Comparison of ENCODE assay signal across 16 cellular contexts in genomic region chr1:108880850-108881249, GRCh38. TPM values are rescaled to one million over a fixed set of nuclear protein-coding genes. Genes with fewer than 3 reads are reported as not detected.
A peak's percentile ranks its signal among the peaks of the same experiment; 100 is the strongest.
DNase-seq lines count a peak whose midpoint lies in the region; ATAC-seq and TF ChIP-seq lines count a peak whose summit lies in the region.
"Had no signal": no experiment of that assay in that cellular context is flagged by ENCODE, and none has a peak within 500 bp of the region (broad histone marks: within the 10 kb centered on the region; RNA-seq: fewer than 3 reads in every experiment).

No MANE protein-coding gene starts in this region.

- in situ Hi-C loops in G401 (cut with HindIII; ENCODE audit: low sequenced_read_pairs): no loop called here

- no peak overlapping the region for H3K4me3 Mint-ChIP-seq in stimulated activated memory B cell treated with anti-CD40 and anti-IgM and Interleukin-4, amounts not matched to agents 10 μg/mL and 1 μg/mL and 100 μg/mL, for 72 hours
- H3K4me3 Mint-ChIP-seq: activated CD8-positive, alpha-beta T cell treated with anti-CD3 and anti-CD28 coated beads, Interleukin-2, amount 10 ng/mL, durations not matched to agents 7 days and 5 days; activated naive CD8-positive, alpha-beta T cell treated with anti-CD3 and anti-CD28 coated beads, Interleukin-2, amount 10 ng/mL, durations not matched to agents 7 days and 5 days; B cell; central memory CD8-positive, alpha-beta T cell; nephron progenitor cell had no signal

- no peak for TF ChIP-seq CTCF in PC-3 (conservative IDR thresholded peaks at IDR 0.05; ENCODE audit: low read depth, low read length)
- no peak for TF ChIP-seq CTCF in neutrophil (IDR thresholded peaks at IDR 0.05)

- intact Hi-C loops in PC-3 (cut with micrococcal nuclease) (no loop called here), posterior vena cava (cut with DNase I) (no loop called here)

- no peaks in the 10 kb centered on the region for H3K9me2 ChIP-seq in PC-3 (replicated peaks; ENCODE audit: low read length)

- H3F3A ChIP-seq in PC-3 (ENCODE audit: low read length, unreplicated experiment): no peaks in the 10 kb centered on the region

- H3K4me1 Mint-ChIP-seq in stimulated activated memory B cell treated with anti-CD40 and anti-IgM and Interleukin-4, amounts not matched to agents 10 μg/mL and 1 μg/mL and 100 μg/mL, for 72 hours: peaks cover 14% of the 10 kb centered on the region

- no peaks in the 10 kb centered on the region for H3K9me3 Mint-ChIP-seq in stimulated activated memory B cell treated with anti-CD40 and anti-IgM and Interleukin-4, amounts not matched to agents 10 μg/mL and 1 μg/mL and 100 μg/mL, for 72 hours
- H3K9me3 Mint-ChIP-seq: activated naive CD8-positive, alpha-beta T cell treated with anti-CD3 and anti-CD28 coated beads, Interleukin-2, amount 10 ng/mL, durations not matched to agents 7 days and 5 days; central memory CD8-positive, alpha-beta T cell; nephron progenitor cell had no signal

- DNase-seq in G401 (ENCODE audit: low spot score) (peak; percentile 17), PC-3 (peak; percentile 34), dermis blood vessel endothelial cell (peak; percentile 20), DMS79 (lab: John Stamatoyannopoulos, UW) (no peak), posterior vena cava (ENCODE audit: low spot score) (no peak)
- DNase-seq: activated CD8-positive, alpha-beta T cell treated with anti-CD3 and anti-CD28 coated beads, Interleukin-2, amount 10 ng/mL, durations not matched to agents 7 days and 5 days; activated naive CD8-positive, alpha-beta T cell treated with anti-CD3 and anti-CD28 coated beads, Interleukin-2, amount 10 ng/mL, durations not matched to agents 7 days and 5 days; KG1; mesendoderm; nephron progenitor cell; Peyer's patch had no signal

- H3K9me3 ChIP-seq in PC-3 (ENCODE audit: low read length): no peaks in the 10 kb centered on the region
- no peaks in the 10 kb centered on the region for H3K9me3 ChIP-seq in neutrophil
- H3K9me3 ChIP-seq: Peyer's patch had no signal

- H3K36me3 Mint-ChIP-seq in stimulated activated memory B cell treated with anti-CD40 and anti-IgM and Interleukin-4, amounts not matched to agents 10 μg/mL and 1 μg/mL and 100 μg/mL, for 72 hours: no peaks in the 10 kb centered on the region

- H3K4me3 ChIP-seq in PC-3 (ENCODE audit: low read length) (no peak overlapping the region), neutrophil (ENCODE audit: low read depth in 1 of 2, low read length in 1 of 2) (no peak overlapping the region)
- H3K4me3 ChIP-seq: Peyer's patch had no signal

- ATAC-seq in PC-3: no peak
- ATAC-seq in stimulated activated memory B cell treated with anti-CD40 and anti-IgM and Interleukin-4, amounts not matched to agents 10 μg/mL and 1 μg/mL and 100 μg/mL, for 72 hours: no peak
- ATAC-seq: activated CD8-positive, alpha-beta T cell treated with anti-CD3 and anti-CD28 coated beads, Interleukin-2, amount 10 ng/mL, durations not matched to agents 7 days and 5 days had no signal

- H3K27ac Mint-ChIP-seq in stimulated activated memory B cell treated with anti-CD40 and anti-IgM and Interleukin-4, amounts not matched to agents 10 μg/mL and 1 μg/mL and 100 μg/mL, for 72 hours: no peak overlapping the region
- H3K27ac Mint-ChIP-seq: activated CD8-positive, alpha-beta T cell treated with anti-CD3 and anti-CD28 coated beads, Interleukin-2, amount 10 ng/mL, durations not matched to agents 7 days and 5 days; activated naive CD8-positive, alpha-beta T cell treated with anti-CD3 and anti-CD28 coated beads, Interleukin-2, amount 10 ng/mL, durations not matched to agents 7 days and 5 days; B cell; nephron progenitor cell had no signal

- H3K79me2 ChIP-seq in PC-3 (ENCODE audit: low read length): peaks cover 76% of the 10 kb centered on the region

- H3K27me3 ChIP-seq in PC-3 (ENCODE audit: low read length): no peaks in the 10 kb centered on the region
- H3K27me3 ChIP-seq in neutrophil: no peaks in the 10 kb centered on the region
- H3K27me3 ChIP-seq: Peyer's patch had no signal

- H2AFZ ChIP-seq in PC-3 (ENCODE audit: low read length): no peak overlapping the region

- H3K36me3 ChIP-seq in PC-3 (ENCODE audit: low read depth, low read length) (no peaks in the 10 kb centered on the region), neutrophil (no peaks in the 10 kb centered on the region)
- H3K36me3 ChIP-seq: Peyer's patch had no signal

- H3K27ac ChIP-seq in PC-3 (ENCODE audit: low read length) (no peak overlapping the region), neutrophil (peak overlapping the region; percentile 66)
- H3K27ac ChIP-seq: Peyer's patch, VCaP had no signal

- POLR2A ChIA-PET in PC-3 (lab: Charles Lee; ENCODE audit: unreplicated experiment): no interaction called here

- H3K4me2 ChIP-seq in PC-3 (ENCODE audit: low read length): peak overlapping the region; percentile 14; the same call in 1 of the 2 replicates

- H4K20me1 ChIP-seq in PC-3 (ENCODE audit: low read length): peaks cover 27% of the 10 kb centered on the region; the same call in 1 of the 2 replicates

- no peaks in the 10 kb centered on the region for H3K27me3 Mint-ChIP-seq in stimulated activated memory B cell treated with anti-CD40 and anti-IgM and Interleukin-4, amounts not matched to agents 10 μg/mL and 1 μg/mL and 100 μg/mL, for 72 hours
- H3K27me3 Mint-ChIP-seq: B cell; central memory CD8-positive, alpha-beta T cell had no signal

- H3K9ac ChIP-seq in PC-3 (ENCODE audit: low read length): no peak overlapping the region

- CTCF ChIA-PET in PC-3 (lab: Charles Lee): no interaction called here

- no TSS peak for BruUV-seq in PC-3 (replicated peaks; lab: Mats Ljungman, UMichigan)

- peaks cover 20% of the 10 kb centered on the region for H3K4me1 ChIP-seq in PC-3 (ENCODE audit: insufficient read depth, low read length)
- peaks cover 41 to 43% of the 10 kb centered on the region in 2 experiments for H3K4me1 ChIP-seq in neutrophil (ENCODE audit: control insufficient read depth in 1 of 2, insufficient read depth in 1 of 2, low read depth in 1 of 2, low read length in 1 of 2)

RNA-seq across cellular contexts. Expression of gene GPSM2, which starts 4.1 kb away (rescaled TPM):
- 28.2 and 29.3 TPM in 2 replicates for total RNA-seq in G401 (2014; rRNA removed; shearing (Covaris generic))
- total RNA-seq in PC-3 (2014; rRNA removed) (48.5 and 56.6 TPM in 2 replicates), dermis blood vessel endothelial cell (12.1 and 28.7 TPM in 2 replicates), posterior vena cava (10 to 100 TPM; 16.8 to 24.9 TPM)

RNA-seq across cellular contexts. Expression of gene AKNAD1, which starts 24.0 kb away (rescaled TPM):
- total RNA-seq in G401 (2014; rRNA removed; shearing (Covaris generic)): not detected in 2 replicates
- total RNA-seq in PC-3 (2014; rRNA removed) (0.07 and 1.8 TPM in 2 replicates), dermis blood vessel endothelial cell (0.34 TPM in 1 of 2 replicates, not detected in the other), posterior vena cava (1 to 10 TPM in 1 of 2 donors, under 1 TPM in 1; 0.83 to 1.0 TPM)
- total RNA-seq: activated CD8-positive, alpha-beta T cell treated with anti-CD3 and anti-CD28 coated beads, Interleukin-2, amount 10 ng/mL, durations not matched to agents 7 days and 5 days; activated naive CD8-positive, alpha-beta T cell treated with anti-CD3 and anti-CD28 coated beads, Interleukin-2, amount 10 ng/mL, durations not matched to agents 7 days and 5 days; B cell; Peyer's patch had no signal

Comparison
In these comparisons a context has a peak if more than half of its experiments do, and no peak if none do; other contexts are left out.
1. DNase-seq: peak in G401 (single experiment), PC-3 (single experiment) and dermis blood vessel endothelial cell (single experiment); none in DMS79 (single experiment) and posterior vena cava (single experiment).